ENCODE assay signal across 10 cellular contexts in the genomic region with DNA sequence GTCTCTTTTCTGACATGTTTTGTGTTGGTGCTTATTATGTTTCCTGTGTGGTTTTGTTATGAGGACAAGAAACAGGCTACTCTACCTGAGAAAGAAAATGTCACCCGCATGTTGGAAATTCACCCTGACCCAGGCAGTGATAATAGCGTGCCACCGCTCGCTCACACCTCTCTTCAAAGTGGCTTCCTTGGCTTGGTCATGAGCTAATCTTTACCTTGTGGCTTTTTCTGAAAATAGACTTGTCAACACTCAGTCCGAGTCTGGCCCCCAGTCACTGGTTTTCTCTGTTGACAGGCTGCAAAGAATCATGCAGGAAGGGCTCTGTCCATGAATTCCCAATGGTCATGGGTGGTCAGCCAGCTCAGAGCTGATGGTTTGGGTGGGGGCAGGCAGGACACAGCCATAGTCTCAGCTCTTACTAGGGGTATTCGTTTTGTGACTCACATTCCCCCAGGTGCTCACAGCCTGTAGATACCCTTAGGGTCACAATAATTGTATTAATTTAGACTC.
DNase-seq lines count a peak whose midpoint lies in the region; ATAC-seq and TF ChIP-seq lines count a peak whose summit lies in the region.
"Had no signal": no experiment of that assay in that cellular context is flagged by ENCODE, and none has a peak within 500 bp of the region (broad histone marks: within the 10 kb centered on the region; RNA-seq: fewer than 3 reads in every experiment).

No MANE protein-coding gene starts in this region.

- peak; percentile 14 for DNase-seq in stimulated activated CD4-positive, alpha-beta T cell treated with anti-CD3 and anti-CD28 coated beads, Interleukin-4, amount 100 ng/mL, for 24 hours
- no peak for DNase-seq in stimulated activated CD4-positive, alpha-beta T cell treated with anti-CD3 and anti-CD28 coated beads, Interleukin-15, amount 100 ng/mL, for 24 hours
- DNase-seq in activated T-helper 2 cell treated with anti-CD3 and anti-CD28 coated beads, Interferon-gamma antibody, Interleukin-2, Interleukin-4, amounts not matched to agents 10 μg/mL and 5 μg/mL and 100 μg/mL, durations not matched to agents 14 hours and 24 hours and 36 hours (ENCODE audit: low spot score): no peak
- DNase-seq in tibial nerve (ENCODE audit: low spot score in 2 of 2): no peak
- no peak for DNase-seq in NCI-H2029 treated with DMSO at 0.1 percent for 48 hours (lab: John Stamatoyannopoulos, UW)
- no peak for DNase-seq in cerebellar nuclear complex (lab: John Stamatoyannopoulos, UW)
- DNase-seq in COLO668 (lab: John Stamatoyannopoulos, UW; ENCODE audit: unreplicated experiment): no peak
- DNase-seq: NCI-H1417 treated with DMSO at 0.1 percent for 48 hours had no signal

- no peak for TF ChIP-seq EP300 in tibial nerve (IDR thresholded peaks at IDR 0.05)

- H3K4me3 ChIP-seq in tibial nerve: no peak overlapping the region
- H3K4me3 ChIP-seq: adrenal gland had no signal

- H3K9me3 ChIP-seq in tibial nerve: no peaks in the 10 kb centered on the region
- H3K9me3 ChIP-seq: adrenal gland had no signal

- peaks cover 31% of the 10 kb centered on the region for H3K4me1 Mint-ChIP-seq in activated T-helper 2 cell treated with anti-CD3 and anti-CD28 coated beads, Interferon-gamma antibody, Interleukin-2, Interleukin-4, amounts not matched to agents 10 μg/mL and 5 μg/mL and 100 μg/mL, durations not matched to agents 14 hours and 24 hours and 36 hours (ENCODE audit: low read depth)

- no peaks in the 10 kb centered on the region for H3K27me3 ChIP-seq in tibial nerve
- H3K27me3 ChIP-seq: adrenal gland had no signal

- H3K36me3 ChIP-seq in tibial nerve: peaks cover 0 to 8% (median 0%) of the 10 kb centered on the region in 3 donors
- H3K36me3 ChIP-seq: adrenal gland had no signal

- H3K9me3 Mint-ChIP-seq in activated T-helper 2 cell treated with anti-CD3 and anti-CD28 coated beads, Interferon-gamma antibody, Interleukin-2, Interleukin-4, amounts not matched to agents 10 μg/mL and 5 μg/mL and 100 μg/mL, durations not matched to agents 14 hours and 24 hours and 36 hours: no peaks in the 10 kb centered on the region

- H3K27ac ChIP-seq in tibial nerve: peak overlapping the region in 3 of 4 donors; percentile 34 to 78 (median 77)
- H3K27ac ChIP-seq: adrenal gland had no signal

- WGBS in tibial nerve, 2 donors: 81 to 83% methylated on average over 6 of the region's 6 CpGs

- H3K27me3 Mint-ChIP-seq in activated T-helper 2 cell treated with anti-CD3 and anti-CD28 coated beads, Interferon-gamma antibody, Interleukin-2, Interleukin-4, amounts not matched to agents 10 μg/mL and 5 μg/mL and 100 μg/mL, durations not matched to agents 14 hours and 24 hours and 36 hours (ENCODE audit: low read depth): no peaks in the 10 kb centered on the region

- no peak overlapping the region for H3K4me3 Mint-ChIP-seq in activated T-helper 2 cell treated with anti-CD3 and anti-CD28 coated beads, Interferon-gamma antibody, Interleukin-2, Interleukin-4, amounts not matched to agents 10 μg/mL and 5 μg/mL and 100 μg/mL, durations not matched to agents 14 hours and 24 hours and 36 hours (ENCODE audit: low read depth)

- H3K27ac Mint-ChIP-seq in activated T-helper 2 cell treated with anti-CD3 and anti-CD28 coated beads, Interferon-gamma antibody, Interleukin-2, Interleukin-4, amounts not matched to agents 10 μg/mL and 5 μg/mL and 100 μg/mL, durations not matched to agents 14 hours and 24 hours and 36 hours: peak overlapping the region; percentile 59

- H3K36me3 Mint-ChIP-seq in activated T-helper 2 cell treated with anti-CD3 and anti-CD28 coated beads, Interferon-gamma antibody, Interleukin-2, Interleukin-4, amounts not matched to agents 10 μg/mL and 5 μg/mL and 100 μg/mL, durations not matched to agents 14 hours and 24 hours and 36 hours (ENCODE audit: low read depth): peaks cover 60% of the 10 kb centered on the region

- intact Hi-C loops in activated T-helper 2 cell treated with anti-CD3 and anti-CD28 coated beads, Interferon-gamma antibody, Interleukin-2, Interleukin-4, amounts not matched to agents 10 μg/mL and 5 μg/mL and 100 μg/mL, durations not matched to agents 14 hours and 24 hours and 36 hours (cut with micrococcal nuclease): loop anchor here (2.0 kb wide), 1 partner anchor 193 kb away; no protein-coding TSS in a partner anchor

- peak; percentile 70 for ATAC-seq in HG02938 (IDR thresholded peaks at IDR 0.05; ENCODE audit: unreplicated experiment)

- TF ChIP-seq POLR2A in tibial nerve (IDR thresholded peaks at IDR 0.05): no peak

- peaks cover 0 to 49% (median 8%) of the 10 kb centered on the region in 4 donors for H3K4me1 ChIP-seq in tibial nerve
- H3K4me1 ChIP-seq: adrenal gland had no signal

- TF ChIP-seq CTCF in tibial nerve (IDR thresholded peaks at IDR 0.05): no peak
